ENCODE assay signal across 8 cellular contexts in genomic region chr1:224356685-224357625, GRCh38. TPM values are rescaled to one million over a fixed set of nuclear protein-coding genes. Genes with fewer than 3 reads are reported as not detected.
A peak's percentile ranks its signal among the peaks of the same experiment; 100 is the strongest.
DNase-seq lines count a peak whose midpoint lies in the region; ATAC-seq lines count a peak whose summit lies in the region.

TSS of gene CNIH4 (plus strand) at chr1:224356879. CDS start at chr1:224356925, 46 bp downstream.

- peak; percentile 87 to 94 (median 91) for DNase-seq in CD8-positive, alpha-beta memory T cell
- DNase-seq in HS-5 (ENCODE audit: low read depth), result peak; percentile 82
- DNase-seq in NK-92 treated with Interleukin-12 subunit alpha and Interleukin-12 subunit beta, amount 100 ng/mL, for 24 hours (lab: John Stamatoyannopoulos, UW), result peak; percentile 85
- peak; percentile 86 to 89 (median 88) for DNase-seq in effector memory CD8-positive, alpha-beta T cell
- peak; percentile 98 for DNase-seq in medulla oblongata (ENCODE audit: extremely low spot score)
- DNase-seq in stimulated activated CD8-positive, alpha-beta memory T cell treated with anti-CD3 and anti-CD28 coated beads, Interleukin-12 subunit alpha, Interleukin-12 subunit beta, amount 100 ng/mL, for 1 hour (ENCODE audit: low read depth), result peak; percentile 84

- no peaks in the 10 kb centered on the region for H3K9me3 Mint-ChIP-seq in CD8-positive, alpha-beta memory T cell
- H3K9me3 Mint-ChIP-seq in effector memory CD8-positive, alpha-beta T cell, result no peaks in the 10 kb centered on the region

- H3K4me3 ChIP-seq in CD8-positive, alpha-beta memory T cell (ENCODE audit: low read length), result peak within 1 kb of the TSS; percentile 62

- peak within 1 kb of the TSS; percentile 72 for H3K27ac ChIP-seq in CD8-positive, alpha-beta memory T cell (ENCODE audit: low read depth, low read length)

- H3K27me3 ChIP-seq in CD8-positive, alpha-beta memory T cell (ENCODE audit: insufficient read depth, low read length, poor library complexity, severe bottlenecking), result no peaks in the 10 kb centered on the region

- peaks cover 33 to 64% (median 59%) of the 10 kb centered on the region in 3 donors for H3K4me1 Mint-ChIP-seq in CD8-positive, alpha-beta memory T cell
- H3K4me1 Mint-ChIP-seq in effector memory CD8-positive, alpha-beta T cell (ENCODE audit: low read depth in 2 of 2), result peaks cover 26 to 31% of the 10 kb centered on the region in 2 donors

- peaks cover 25% of the 10 kb centered on the region for H3K4me1 ChIP-seq in CD8-positive, alpha-beta memory T cell (ENCODE audit: insufficient read depth, low read length)

- CTCF ChIA-PET in CD8-positive, alpha-beta memory T cell (lab: Charles Lee), result interaction anchor here (1.2 to 1.8 kb wide), 3 partner anchors 19 to 100 kb away, joined by 3 to 6 read pairs (median 6); partner anchors contain the start of gene NVL
- CTCF ChIA-PET in activated CD8-positive, alpha-beta memory T cell treated with anti-CD3 and anti-CD28 coated beads for 36 hours (lab: Charles Lee), result interaction anchor here (1.5 kb wide), 1 partner anchor 76 kb away, joined by 4 read pairs; no protein-coding TSS in a partner anchor

- H3K36me3 ChIP-seq in CD8-positive, alpha-beta memory T cell (ENCODE audit: insufficient read depth, low read length), result no peaks in the 10 kb centered on the region

- peaks cover 0 to 19% (median 5%) of the 10 kb centered on the region in 3 donors for H3K36me3 Mint-ChIP-seq in CD8-positive, alpha-beta memory T cell
- H3K36me3 Mint-ChIP-seq in effector memory CD8-positive, alpha-beta T cell (ENCODE audit: insufficient read depth), result peaks cover 17% of the 10 kb centered on the region

- peak within 1 kb of the TSS; percentile 91 to 98 (median 94) for H3K4me3 Mint-ChIP-seq in CD8-positive, alpha-beta memory T cell
- peak within 1 kb of the TSS; percentile 98 for H3K4me3 Mint-ChIP-seq in effector memory CD8-positive, alpha-beta T cell

- H3K27ac Mint-ChIP-seq in CD8-positive, alpha-beta memory T cell, result peak within 1 kb of the TSS; percentile 84 to 96 (median 92)
- peak within 1 kb of the TSS; percentile 89 to 90 for H3K27ac Mint-ChIP-seq in effector memory CD8-positive, alpha-beta T cell

- no peaks in the 10 kb centered on the region for H3K9me3 ChIP-seq in CD8-positive, alpha-beta memory T cell (ENCODE audit: low read length)

- H3K27me3 Mint-ChIP-seq in CD8-positive, alpha-beta memory T cell, result no peaks in the 10 kb centered on the region
- no peaks in the 10 kb centered on the region for H3K27me3 Mint-ChIP-seq in effector memory CD8-positive, alpha-beta T cell

- ATAC-seq in GM19468 (IDR thresholded peaks at IDR 0.05; ENCODE audit: extremely low read depth, unreplicated experiment), result peak; percentile 97
- peak; percentile 98 for ATAC-seq in effector memory CD8-positive, alpha-beta T cell (replicated peaks)

- POLR2A ChIA-PET in CD8-positive, alpha-beta memory T cell (lab: Charles Lee), result interaction anchor here (0.6 to 1.1 kb wide), 4 partner anchors 8 to 365 kb away, joined by 3 read pairs; no protein-coding TSS in a partner anchor
- POLR2A ChIA-PET in activated CD8-positive, alpha-beta memory T cell treated with anti-CD3 and anti-CD28 coated beads for 36 hours (lab: Charles Lee), result interaction anchor here (0.6 to 1.0 kb wide), 2 partner anchors 20 to 27 kb away, joined by 3 to 4 read pairs; no protein-coding TSS in a partner anchor

RNA-seq across cellular contexts. Expression of gene CNIH4, which starts in this region (rescaled TPM):
- total RNA-seq in CD8-positive, alpha-beta memory T cell, result 10 to 100 TPM; 45.7 to 53.9 TPM
- polyA plus RNA-seq in CD8-positive, alpha-beta memory T cell, result 49.3 TPM
- total RNA-seq in activated CD8-positive, alpha-beta memory T cell treated with anti-CD3 and anti-CD28 coated beads for 36 hours, result 10 to 100 TPM; 58.8 to 64.5 TPM

Comparison
In these comparisons a context has a peak if more than half of its experiments do, and no peak if none do; other contexts are left out.
1. Peak in every context shown above with its lines: DNase-seq, ATAC-seq, H3K4me3 ChIP-seq and H3K27ac ChIP-seq.